1 cellular context compared by ENCODE assay signal in genomic region chr7:130899638-130900401, GRCh38.
TF ChIP-seq lines count a peak whose summit lies in the region.

No MANE protein-coding gene starts in this region.

TF ChIP-seq in HepG2, 621 proteins besides CTCF, POLR2A, EP300 and RAD21 (continued from another document and continues in another):
- no peak for TF ChIP-seq ZNF276 (CRISPR knock-in tag; IDR thresholded peaks at IDR 0.05; ENCODE audit: low read depth)
- peak; percentile 97 for TF ChIP-seq BCL6 (CRISPR knock-in tag; IDR thresholded peaks at IDR 0.05)
- TF ChIP-seq HNRNPLL (IDR thresholded peaks at IDR 0.05; ENCODE audit: low read depth, low read length, poor library complexity, severe bottlenecking): no peak
- TF ChIP-seq REPIN1 (CRISPR knock-in tag; IDR thresholded peaks at IDR 0.05; ENCODE audit: borderline replicate concordance, low read depth): peak; percentile 88
- TF ChIP-seq ZGPAT (CRISPR knock-in tag; IDR thresholded peaks at IDR 0.05): peak; percentile 94
- 0 out of 2 replicates have a peak, but pooled peaks have one; percentile 30 for TF ChIP-seq ZNF607 (CRISPR knock-in tag; IDR thresholded peaks at IDR 0.05; ENCODE audit: borderline replicate concordance)
- peak; percentile 91; the same call in 1 of the 2 replicates for TF ChIP-seq DMAP1 (CRISPR knock-in tag; IDR thresholded peaks at IDR 0.05)
- TF ChIP-seq FLYWCH1 (CRISPR knock-in tag; IDR thresholded peaks at IDR 0.05): no peak
- TF ChIP-seq HOXA5 (CRISPR knock-in tag; IDR thresholded peaks at IDR 0.05): peak; percentile 96
- TF ChIP-seq ZFP36L1 (CRISPR knock-in tag; IDR thresholded peaks at IDR 0.05): no peak; the same call in 1 of the 2 replicates
- 0 out of 2 replicates have a peak, but pooled peaks have one; percentile 15 for TF ChIP-seq SMC3 (IDR thresholded peaks at IDR 0.05; ENCODE audit: low read length)
- TF ChIP-seq LRRFIP1 (CRISPR knock-in tag; conservative IDR thresholded peaks at IDR 0.05): no peak
- peak; percentile 72 for TF ChIP-seq MEIS2 (CRISPR knock-in tag; IDR thresholded peaks at IDR 0.05)
- peak; percentile 92 for TF ChIP-seq FOXJ3 (CRISPR knock-in tag; IDR thresholded peaks at IDR 0.05; ENCODE audit: borderline replicate concordance)
- TF ChIP-seq ZNF335 (CRISPR knock-in tag; IDR thresholded peaks at IDR 0.05): peak; percentile 33; the same call in 1 of the 2 replicates
- 0 out of 2 replicates have a peak, but pooled peaks have one; percentile 52 for TF ChIP-seq HIVEP1 (CRISPR knock-in tag; IDR thresholded peaks at IDR 0.05)
- TF ChIP-seq, protein P1, sequence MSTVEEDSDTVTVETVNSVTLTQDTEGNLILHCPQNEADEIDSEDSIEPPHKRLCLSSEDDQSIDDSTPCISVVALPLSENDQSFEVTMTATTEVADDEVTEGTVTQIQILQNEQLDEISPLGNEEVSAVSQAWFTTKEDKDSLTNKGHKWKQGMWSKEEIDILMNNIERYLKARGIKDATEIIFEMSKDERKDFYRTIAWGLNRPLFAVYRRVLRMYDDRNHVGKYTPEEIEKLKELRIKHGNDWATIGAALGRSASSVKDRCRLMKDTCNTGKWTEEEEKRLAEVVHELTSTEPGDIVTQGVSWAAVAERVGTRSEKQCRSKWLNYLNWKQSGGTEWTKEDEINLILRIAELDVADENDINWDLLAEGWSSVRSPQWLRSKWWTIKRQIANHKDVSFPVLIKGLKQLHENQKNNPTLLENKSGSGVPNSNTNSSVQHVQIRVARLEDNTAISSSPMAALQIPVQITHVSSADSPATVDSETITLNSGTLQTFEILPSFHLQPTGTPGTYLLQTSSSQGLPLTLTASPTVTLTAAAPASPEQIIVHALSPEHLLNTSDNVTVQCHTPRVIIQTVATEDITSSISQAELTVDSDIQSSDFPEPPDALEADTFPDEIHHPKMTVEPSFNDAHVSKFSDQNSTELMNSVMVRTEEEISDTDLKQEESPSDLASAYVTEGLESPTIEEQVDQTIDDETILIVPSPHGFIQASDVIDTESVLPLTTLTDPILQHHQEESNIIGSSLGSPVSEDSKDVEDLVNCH (CRISPR knock-in tag; IDR thresholded peaks at IDR 0.05): no peak
- TF ChIP-seq, protein P2, sequence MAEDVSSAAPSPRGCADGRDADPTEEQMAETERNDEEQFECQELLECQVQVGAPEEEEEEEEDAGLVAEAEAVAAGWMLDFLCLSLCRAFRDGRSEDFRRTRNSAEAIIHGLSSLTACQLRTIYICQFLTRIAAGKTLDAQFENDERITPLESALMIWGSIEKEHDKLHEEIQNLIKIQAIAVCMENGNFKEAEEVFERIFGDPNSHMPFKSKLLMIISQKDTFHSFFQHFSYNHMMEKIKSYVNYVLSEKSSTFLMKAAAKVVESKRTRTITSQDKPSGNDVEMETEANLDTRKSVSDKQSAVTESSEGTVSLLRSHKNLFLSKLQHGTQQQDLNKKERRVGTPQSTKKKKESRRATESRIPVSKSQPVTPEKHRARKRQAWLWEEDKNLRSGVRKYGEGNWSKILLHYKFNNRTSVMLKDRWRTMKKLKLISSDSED (CRISPR knock-in tag; IDR thresholded peaks at IDR 0.05): no peak
- peak; percentile 83 for TF ChIP-seq CREM (IDR thresholded peaks at IDR 0.05)
- TF ChIP-seq CREM (CRISPR knock-in tag; IDR thresholded peaks at IDR 0.05): no peak
- peak; percentile 88 for TF ChIP-seq ZNF430 (CRISPR knock-in tag; IDR thresholded peaks at IDR 0.05)
- TF ChIP-seq ESRRA (CRISPR knock-in tag; IDR thresholded peaks at IDR 0.05; ENCODE audit: low read depth): peak; percentile 85
- TF ChIP-seq SNAPC5 (CRISPR knock-in tag; IDR thresholded peaks at IDR 0.05; ENCODE audit: borderline replicate concordance): no peak
- TF ChIP-seq, protein P3, sequence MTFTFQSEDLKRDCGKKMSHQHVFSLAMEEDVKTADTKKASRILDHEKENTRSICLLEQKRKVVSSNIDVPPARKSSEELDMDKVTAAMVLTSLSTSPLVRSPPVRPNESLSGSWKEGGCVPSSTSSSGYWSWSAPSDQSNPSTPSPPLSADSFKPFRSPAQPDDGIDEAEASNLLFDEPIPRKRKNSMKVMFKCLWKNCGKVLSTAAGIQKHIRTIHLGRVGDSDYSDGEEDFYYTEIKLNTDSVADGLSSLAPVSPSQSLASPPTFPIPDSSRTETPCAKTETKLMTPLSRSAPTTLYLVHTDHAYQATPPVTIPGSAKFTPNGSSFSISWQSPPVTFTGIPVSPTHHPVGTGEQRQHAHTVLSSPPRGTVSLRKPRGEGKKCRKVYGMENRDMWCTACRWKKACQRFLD (CRISPR knock-in tag; IDR thresholded peaks at IDR 0.05; ENCODE audit: borderline replicate concordance): 0 out of 2 replicates have a peak, but pooled peaks have one; percentile 32
- TF ChIP-seq SKI (IDR thresholded peaks at IDR 0.05; ENCODE audit: partially characterized antibody): peak; percentile 23
- TF ChIP-seq ZNF530 (CRISPR knock-in tag; IDR thresholded peaks at IDR 0.05; ENCODE audit: low read depth): no peak
- TF ChIP-seq AKNA (CRISPR knock-in tag; IDR thresholded peaks at IDR 0.05; ENCODE audit: borderline replicate concordance): no peak
- no peak for TF ChIP-seq ZBTB2 (CRISPR knock-in tag; IDR thresholded peaks at IDR 0.05; ENCODE audit: low read depth)
- no peak for TF ChIP-seq KDM5A (IDR thresholded peaks at IDR 0.05; ENCODE audit: borderline replicate concordance, low read length)
- no peak for TF ChIP-seq CBX2 (IDR thresholded peaks at IDR 0.05; ENCODE audit: low read depth, low read length)
- no peak; the same call in 1 of the 2 replicates for TF ChIP-seq CBX2 (CRISPR knock-in tag; IDR thresholded peaks at IDR 0.05; ENCODE audit: low read depth)
- no peak for TF ChIP-seq FOXP1 (IDR thresholded peaks at IDR 0.05)
- TF ChIP-seq FOXP1 (CRISPR knock-in tag; IDR thresholded peaks at IDR 0.05): peak; percentile 78
- peak; percentile 63; the same call in 1 of the 2 replicates for TF ChIP-seq LCORL (IDR thresholded peaks at IDR 0.05)
- TF ChIP-seq LCORL (CRISPR knock-in tag; IDR thresholded peaks at IDR 0.05): peak; percentile 87
- no peak for TF ChIP-seq CENPBD1 (CRISPR knock-in tag; IDR thresholded peaks at IDR 0.05; ENCODE audit: borderline replicate concordance, low read depth)
- no peak for TF ChIP-seq BHLHE40 (IDR thresholded peaks at IDR 0.05; ENCODE audit: low read length)
- peak; percentile 80; the same call in 1 of the 2 replicates for TF ChIP-seq MLX (CRISPR knock-in tag; IDR thresholded peaks at IDR 0.05)
- no peak; the same call in 1 of the 2 replicates for TF ChIP-seq KDM1A (CRISPR knock-in tag; IDR thresholded peaks at IDR 0.05)
- 0 out of 2 replicates have a peak, but pooled peaks have one; percentile 33 for TF ChIP-seq ZNF879 (CRISPR knock-in tag; IDR thresholded peaks at IDR 0.05)
- peak; percentile 56 for TF ChIP-seq MNT (IDR thresholded peaks at IDR 0.05)
- no peak for TF ChIP-seq PHF20 (CRISPR knock-in tag; IDR thresholded peaks at IDR 0.05)
